In genomic region chr10:119225288-119225687, GRCh38 we compare ENCODE assay signal across 30 cellular contexts.
"Had no signal": no experiment of that assay in that cellular context is flagged by ENCODE, and none has a peak within 500 bp of the region (broad histone marks: within the 10 kb centered on the region; RNA-seq: fewer than 3 reads in every experiment).

No MANE protein-coding gene starts in this region.

- DNase-seq: activated B cell treated with CpG ODN at 0.5 μM for 24 hours; activated CD4-positive, alpha-beta T cell treated with anti-CD3 and anti-CD28 coated beads for 1 hour; activated CD4-positive, alpha-beta T cell treated with anti-CD3 and anti-CD28 coated beads, Interleukin-2, amount 10 ng/mL, durations not matched to agents 24 days and 14 days; activated CD4-positive, alpha-beta T cell treated with anti-CD3 and anti-CD28 coated beads, Interleukin-2, amount 50 U/mL, for 48 hours; activated CD8-positive, alpha-beta memory T cell treated with anti-CD3 and anti-CD28 coated beads, Interleukin-2, amount 10 ng/mL, durations not matched to agents 7 days and 5 days; activated effector memory CD4-positive, alpha-beta T cell treated with Interleukin-2 at 50 U/mL for 16 hours; activated naive CD4-positive, alpha-beta T cell; activated naive CD8-positive, alpha-beta T cell treated with anti-CD3 and anti-CD28 coated beads, Interleukin-2, amount 50 U/mL, for 24 hours; activated T-cell treated with anti-CD3 and anti-CD28 coated beads, Interleukin-2, amount 50 U/mL, for 24 hours; amniotic stem cell; NCI-H1092; NCI-H1417; NCI-H1694; NCI-H2029; NCI-H345; NCI-H510A; NCI-H526 treated with DMSO at 0.1 percent for 48 hours; NCI-H82; Peyer's patch; Right ventricle myocardium superior; SJCRH30; T-helper 17 cell; T-helper 9 cell had no signal

- H3K4me1 ChIP-seq: SJCRH30 had no signal

- H3K9me3 ChIP-seq: Peyer's patch, SJCRH30 had no signal

- H3K9me3 Mint-ChIP-seq: activated B cell treated with CpG ODN at 0.5 μM for 24 hours; activated naive CD8-positive, alpha-beta T cell treated with anti-CD3 and anti-CD28 coated beads, Interleukin-2, amount 50 U/mL, for 24 hours had no signal

- FAIRE-seq: astrocyte, TTC549 had no signal

- H3K36me3 ChIP-seq: Peyer's patch, SJCRH30 had no signal

- H3K4me3 ChIP-seq: Peyer's patch, SJCRH30 had no signal

- H3K27ac Mint-ChIP-seq: activated B cell treated with CpG ODN at 0.5 μM for 24 hours; activated CD4-positive, alpha-beta T cell treated with anti-CD3 and anti-CD28 coated beads, Interleukin-2, amount 10 ng/mL, durations not matched to agents 24 days and 14 days; activated CD8-positive, alpha-beta memory T cell treated with anti-CD3 and anti-CD28 coated beads, Interleukin-2, amount 10 ng/mL, durations not matched to agents 7 days and 5 days; activated naive CD4-positive, alpha-beta T cell treated with anti-CD3 and anti-CD28 coated beads, Interleukin-2, amount 50 U/mL, for 72 hours; activated naive CD8-positive, alpha-beta T cell treated with anti-CD3 and anti-CD28 coated beads, Interleukin-2, amount 50 U/mL, for 24 hours; activated T-cell treated with anti-CD3 and anti-CD28 coated beads, Interleukin-2, amount 50 U/mL, for 24 hours; activated T-helper 1 cell treated with anti-CD3 and anti-CD28 coated beads, Interleukin-12 subunit alpha, Interleukin-12 subunit beta, Interleukin-2, Interleukin-4 antibody, amounts not matched to agents 30 ng/mL and 10 ng/mL and 1 ng/mL, durations not matched to agents 14 hours and 24 hours and 36 hours; T-helper 17 cell had no signal

- H3K27ac ChIP-seq: KMS-11, RWPE1, SJCRH30 had no signal

- H3K27me3 Mint-ChIP-seq: activated B cell treated with CpG ODN at 0.5 μM for 24 hours; activated CD4-positive, alpha-beta T cell treated with anti-CD3 and anti-CD28 coated beads, Interleukin-2, amount 10 ng/mL, durations not matched to agents 24 days and 14 days; activated CD8-positive, alpha-beta memory T cell treated with anti-CD3 and anti-CD28 coated beads, Interleukin-2, amount 10 ng/mL, durations not matched to agents 7 days and 5 days; activated naive CD8-positive, alpha-beta T cell treated with anti-CD3 and anti-CD28 coated beads, Interleukin-2, amount 50 U/mL, for 24 hours; activated T-cell treated with anti-CD3 and anti-CD28 coated beads, Interleukin-2, amount 50 U/mL, for 24 hours; T-helper 17 cell had no signal

- ATAC-seq: activated CD8-positive, alpha-beta memory T cell treated with anti-CD3 and anti-CD28 coated beads, Interleukin-2, amount 10 ng/mL, durations not matched to agents 7 days and 5 days; activated naive CD4-positive, alpha-beta T cell treated with anti-CD3 and anti-CD28 coated beads, Interleukin-2, amount 50 U/mL, for 72 hours; activated naive CD8-positive, alpha-beta T cell treated with anti-CD3 and anti-CD28 coated beads, Interleukin-2, amount 50 U/mL, for 24 hours; T-helper 17 cell had no signal

- H3K27me3 ChIP-seq: Peyer's patch, SJCRH30 had no signal

- H3K4me3 Mint-ChIP-seq: activated B cell treated with CpG ODN at 0.5 μM for 24 hours; activated CD4-positive, alpha-beta T cell treated with anti-CD3 and anti-CD28 coated beads, Interleukin-2, amount 10 ng/mL, durations not matched to agents 24 days and 14 days; activated CD8-positive, alpha-beta memory T cell treated with anti-CD3 and anti-CD28 coated beads, Interleukin-2, amount 10 ng/mL, durations not matched to agents 7 days and 5 days; activated naive CD8-positive, alpha-beta T cell treated with anti-CD3 and anti-CD28 coated beads, Interleukin-2, amount 50 U/mL, for 24 hours; activated T-cell treated with anti-CD3 and anti-CD28 coated beads, Interleukin-2, amount 50 U/mL, for 24 hours; activated T-helper 1 cell treated with anti-CD3 and anti-CD28 coated beads, Interleukin-12 subunit alpha, Interleukin-12 subunit beta, Interleukin-2, Interleukin-4 antibody, amounts not matched to agents 30 ng/mL and 10 ng/mL and 1 ng/mL, durations not matched to agents 14 hours and 24 hours and 36 hours; brain; T-helper 17 cell had no signal

- H3K9ac ChIP-seq: KMS-11 had no signal

- H3K4me2 ChIP-seq: KMS-11 had no signal
